15 cellular contexts compared by ENCODE assay signal in the genomic region with DNA sequence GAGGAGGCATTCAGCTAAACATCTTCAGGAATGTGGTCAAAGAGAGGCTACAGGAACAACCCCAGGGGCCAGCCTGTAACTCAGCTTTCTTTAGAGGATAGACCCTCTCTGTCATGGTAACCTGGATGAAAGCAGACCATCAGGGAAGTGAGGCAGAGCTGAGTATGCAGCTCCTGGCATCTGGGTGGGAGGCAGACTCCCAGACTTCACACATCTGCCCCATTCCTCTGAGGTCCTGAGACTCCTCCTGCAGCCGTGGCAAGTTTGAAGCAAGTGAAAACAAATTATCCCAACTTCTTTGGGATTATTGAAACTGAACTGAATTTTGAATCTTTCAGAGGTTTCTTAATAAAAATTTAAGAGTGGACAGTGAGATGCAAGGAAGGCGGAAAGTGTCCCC.
"Had no signal": no experiment of that assay in that cellular context is flagged by ENCODE, and none has a peak within 500 bp of the region (broad histone marks: within the 10 kb centered on the region; RNA-seq: fewer than 3 reads in every experiment).

No MANE protein-coding gene starts in this region.

- H3K27ac Mint-ChIP-seq: activated CD4-positive, alpha-beta memory T cell treated with anti-CD3 and anti-CD28 coated beads for 36 hours; activated naive CD8-positive, alpha-beta T cell treated with anti-CD3 and anti-CD28 coated beads for 36 hours; activated T-cell treated with anti-CD3 and anti-CD28 coated beads, Interleukin-2, amount 50 U/mL, for 72 hours; nephron; stimulated activated effector memory CD8-positive, alpha-beta T cell treated with anti-CD3 and anti-CD28 coated beads, Interleukin-12 subunit alpha, Interleukin-12 subunit beta, amount 100 ng/mL, for 72 hours; T-cell had no signal

- H3K9me3 Mint-ChIP-seq: activated CD4-positive, alpha-beta memory T cell treated with anti-CD3 and anti-CD28 coated beads for 36 hours; activated naive CD8-positive, alpha-beta T cell treated with anti-CD3 and anti-CD28 coated beads for 36 hours; activated T-cell treated with anti-CD3 and anti-CD28 coated beads, Interleukin-2, amount 50 U/mL, for 72 hours; memory B cell; nephron; stimulated activated effector memory CD8-positive, alpha-beta T cell treated with anti-CD3 and anti-CD28 coated beads, Interleukin-12 subunit alpha, Interleukin-12 subunit beta, amount 100 ng/mL, for 72 hours; T-cell had no signal

- H3K27ac ChIP-seq: SK-N-MC, VCaP had no signal

- H3K4me3 Mint-ChIP-seq: activated CD4-positive, alpha-beta memory T cell treated with anti-CD3 and anti-CD28 coated beads for 36 hours; activated naive CD8-positive, alpha-beta T cell treated with anti-CD3 and anti-CD28 coated beads for 36 hours; activated T-cell treated with anti-CD3 and anti-CD28 coated beads, Interleukin-2, amount 50 U/mL, for 72 hours; nephron; stimulated activated effector memory CD8-positive, alpha-beta T cell treated with anti-CD3 and anti-CD28 coated beads, Interleukin-12 subunit alpha, Interleukin-12 subunit beta, amount 100 ng/mL, for 72 hours; T-cell had no signal

- H3K36me3 Mint-ChIP-seq: activated CD4-positive, alpha-beta memory T cell treated with anti-CD3 and anti-CD28 coated beads for 36 hours; activated naive CD8-positive, alpha-beta T cell treated with anti-CD3 and anti-CD28 coated beads for 36 hours; memory B cell; stimulated activated effector memory CD8-positive, alpha-beta T cell treated with anti-CD3 and anti-CD28 coated beads, Interleukin-12 subunit alpha, Interleukin-12 subunit beta, amount 100 ng/mL, for 72 hours; T-cell had no signal

- DNase-seq: activated CD4-positive, alpha-beta memory T cell treated with anti-CD3 and anti-CD28 coated beads for 36 hours; activated CD8-positive, alpha-beta memory T cell treated with anti-CD3 and anti-CD28 coated beads, Interleukin-2, amount 50 U/mL, for 4 hours; activated gamma-delta T cell treated with Interleukin-2 at 50 U/mL for 16 hours; activated naive CD8-positive, alpha-beta T cell treated with anti-CD3 and anti-CD28 coated beads for 36 hours; activated T-cell treated with anti-CD3 and anti-CD28 coated beads, Interleukin-2, amount 50 U/mL, for 72 hours; foreskin fibroblast; head of caudate nucleus; islet precursor cell; T-cell had no signal

- H3K4me3 ChIP-seq: smooth muscle cell had no signal
